ENCODE assay signal across 8 cellular contexts in the genomic region with DNA sequence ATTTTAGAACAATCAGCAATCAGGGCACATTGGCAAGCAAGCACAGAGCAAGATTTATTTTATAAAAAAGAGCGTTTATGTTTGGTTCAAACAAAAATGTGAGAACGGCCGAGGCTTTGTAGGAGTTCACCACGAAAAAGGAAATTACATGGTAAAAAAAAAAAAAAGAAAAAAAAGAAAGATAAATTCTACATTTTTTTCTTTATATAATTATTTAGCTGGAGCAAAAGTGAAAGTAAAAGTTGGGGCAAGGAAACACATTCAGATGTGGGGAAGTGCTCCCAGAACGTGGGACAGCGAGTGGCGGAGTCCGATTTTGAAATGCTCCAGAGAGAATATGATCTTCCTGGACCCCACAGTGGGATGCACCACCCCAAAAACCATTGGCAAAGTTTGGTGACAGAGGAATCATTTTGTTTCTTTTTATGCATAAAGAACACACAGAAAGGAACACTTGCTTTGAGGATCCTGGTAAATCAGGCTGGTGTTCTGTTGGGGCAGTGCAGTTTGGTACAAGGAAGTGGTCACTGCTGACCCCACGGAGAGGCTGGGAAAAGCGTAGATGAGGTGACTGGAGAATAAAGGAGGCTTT. TPM values are rescaled to one million over a fixed set of nuclear protein-coding genes. Genes with fewer than 3 reads are reported as not detected.
DNase-seq lines count a peak whose midpoint lies in the region; ATAC-seq and TF ChIP-seq lines count a peak whose summit lies in the region.

No MANE protein-coding gene starts in this region.

- H3K36me3 Mint-ChIP-seq in GM23338 (ENCODE audit: low read depth) (peaks cover 11% of the 10 kb centered on the region), T-cell (peaks cover 19% of the 10 kb centered on the region)

- peak overlapping the region; percentile 76 for H3K4me3 Mint-ChIP-seq in GM23338
- H3K4me3 Mint-ChIP-seq in T-cell: peak overlapping the region; percentile 97 to 99 (median 99)

- no peaks in the 10 kb centered on the region for H4K20me1 ChIP-seq in GM23338 (replicated peaks; ENCODE audit: insufficient read depth)
- H4K20me1 ChIP-seq in fibroblast of lung (ENCODE audit: control insufficient read depth, extremely low read depth, insufficient read depth, low read length): no peaks in the 10 kb centered on the region

- H3K4me3 ChIP-seq in GM23338 (peak overlapping the region; percentile 54), fibroblast of lung (replicated peaks in 1 of 4; ENCODE audit: control extremely low read depth in 1 of 4, insufficient read depth in 1 of 4, low read depth in 3 of 4, low read length in 4 of 4) (peak overlapping the region; percentile 5 to 68 (median 48)), parathyroid adenoma (ENCODE audit: low read depth, low read length) (peak overlapping the region; percentile 73)

- H3K4me2 ChIP-seq in GM23338: peak overlapping the region; percentile 74
- H3K4me2 ChIP-seq in fibroblast of lung (ENCODE audit: extremely low read depth, insufficient read depth, low read length): peak overlapping the region; percentile 90
- H3K4me2 ChIP-seq in parathyroid adenoma (ENCODE audit: low read length): peak overlapping the region; percentile 82

- H3K27ac Mint-ChIP-seq in GM23338: peak overlapping the region; percentile 91
- peak overlapping the region; percentile 98 to 100 for H3K27ac Mint-ChIP-seq in T-cell

- H3K36me3 ChIP-seq in GM23338 (ENCODE audit: insufficient read depth) (no peaks in the 10 kb centered on the region), fibroblast of lung (ENCODE audit: control insufficient read depth, insufficient read depth, low read length) (no peaks in the 10 kb centered on the region), parathyroid adenoma (ENCODE audit: control insufficient read depth, insufficient read depth, low read length) (no peaks in the 10 kb centered on the region)

- H3K79me2 ChIP-seq in GM23338 (replicated peaks; ENCODE audit: insufficient read depth) (peaks cover 32% of the 10 kb centered on the region), fibroblast of lung (ENCODE audit: control insufficient read depth, insufficient read depth, low read length) (no peaks in the 10 kb centered on the region), parathyroid adenoma (peaks cover 4% of the 10 kb centered on the region)

- H3K9me3 Mint-ChIP-seq in GM23338 (peaks cover 11% of the 10 kb centered on the region), T-cell (no peaks in the 10 kb centered on the region)

- H3K9me3 ChIP-seq in fibroblast of lung (ENCODE audit: control insufficient read depth, insufficient read depth, low read depth, low read length) (no peaks in the 10 kb centered on the region), parathyroid adenoma (ENCODE audit: control insufficient read depth, low read length) (no peaks in the 10 kb centered on the region)

- H3K9ac ChIP-seq in fibroblast of lung (ENCODE audit: insufficient read depth, low read length): peak overlapping the region; percentile 42
- H3K9ac ChIP-seq in parathyroid adenoma: peak overlapping the region; percentile 43

- ATAC-seq in GM23338 (no peak), T-cell (replicated peaks in 1 of 4) (peak in 1 of 4 experiments; percentile 32), HG03139 (IDR thresholded peaks at IDR 0.05; ENCODE audit: unreplicated experiment) (no peak)

- DNase-seq in GM23338 (ENCODE audit: low spot score) (no peak), T-cell (peak in 4 of 34 experiments; percentile 12 to 28 (median 20)), fibroblast of lung (ENCODE audit: low read depth in 2 of 2) (peak in 1 of 2 donors; percentile 58), NCI-H2029 (lab: John Stamatoyannopoulos, UW) (no peak), mesenteric fat pad (ENCODE audit: low spot score) (no peak), putamen (ENCODE audit: low spot score) (no peak)

- H3K27me3 Mint-ChIP-seq in GM23338 (ENCODE audit: insufficient read depth, low read depth, poor library complexity): peaks cover 2% of the 10 kb centered on the region
- H3K27me3 Mint-ChIP-seq in T-cell: no peaks in the 10 kb centered on the region

- H3K4me1 Mint-ChIP-seq in GM23338 (peaks cover 13% of the 10 kb centered on the region), T-cell (peaks cover 42 to 49% (median 45%) of the 10 kb centered on the region in 3 donors)

- POLR2A ChIA-PET in T-cell (lab: Charles Lee): interaction anchor here (0.6 to 1.5 kb wide), 11 partner anchors 9 to 684 kb away, joined by 3 to 56 read pairs (median 4); no protein-coding TSS in a partner anchor

- H2AFZ ChIP-seq in GM23338: no peak overlapping the region
- peak overlapping the region; percentile 99 for H2AFZ ChIP-seq in fibroblast of lung (ENCODE audit: low read length)
- H2AFZ ChIP-seq in parathyroid adenoma: peak overlapping the region; percentile 83

- H3K27me3 ChIP-seq in GM23338 (ENCODE audit: insufficient read depth) (no peaks in the 10 kb centered on the region), fibroblast of lung (ENCODE audit: control insufficient read depth, insufficient read depth, low read length) (no peaks in the 10 kb centered on the region), parathyroid adenoma (ENCODE audit: control insufficient read depth, insufficient read depth, low read length) (no peaks in the 10 kb centered on the region)

- peaks cover 3% of the 10 kb centered on the region; the same call in 1 of the 2 replicates for H3K9me2 ChIP-seq in GM23338 (ENCODE audit: insufficient read depth)

- H3F3A ChIP-seq in GM23338 (replicated peaks; ENCODE audit: low read depth): no peaks in the 10 kb centered on the region

- H3K27ac ChIP-seq in GM23338 (ENCODE audit: low read depth): peak overlapping the region; percentile 70
- peak overlapping the region; percentile 5 for H3K27ac ChIP-seq in fibroblast of lung (ENCODE audit: insufficient read depth, low read length)
- H3K27ac ChIP-seq in parathyroid adenoma: peak overlapping the region; percentile 85

- H3K4me1 ChIP-seq in GM23338 (ENCODE audit: insufficient read depth) (peaks cover 17% of the 10 kb centered on the region), fibroblast of lung (ENCODE audit: control insufficient read depth, extremely low read depth, insufficient read depth, low read length) (peaks cover 2% of the 10 kb centered on the region), parathyroid adenoma (no peaks in the 10 kb centered on the region)

- CTCF ChIA-PET in T-cell (lab: Charles Lee): interaction anchor here (0.6 to 4.0 kb wide), 6 partner anchors 8 to 416 kb away, joined by 3 to 43 read pairs (median 4); no protein-coding TSS in a partner anchor

- TF ChIP-seq CTCF in GM23338 (conservative IDR thresholded peaks at IDR 0.05; ENCODE audit: low read depth in 2 of 2) (no peak), fibroblast of lung (conservative IDR thresholded peaks at IDR 0.05 in 1 of 2, IDR thresholded peaks at IDR 0.05 in 1 of 2; ENCODE audit: low read depth in 1 of 2, low read length in 2 of 2) (no peak), parathyroid adenoma (IDR thresholded peaks at IDR 0.05) (no peak)

TF ChIP-seq in GM23338, 12 proteins besides CTCF, POLR2A, EP300 and RAD21 (continues in another document):
- TF ChIP-seq ZNF114 (CRISPR knock-in tag; IDR thresholded peaks at IDR 0.05) (no peak), EZH2 (IDR thresholded peaks at IDR 0.05; ENCODE audit: low read depth, unreplicated experiment) (no peak), POLR2AphosphoS5 (IDR thresholded peaks at IDR 0.05; ENCODE audit: low read depth) (no peak), NANOG (IDR thresholded peaks at IDR 0.05; ENCODE audit: borderline replicate concordance) (no peak), STAT1 (IDR thresholded peaks at IDR 0.05; ENCODE audit: unreplicated experiment) (no peak), ZNF331 (CRISPR knock-in tag; IDR thresholded peaks at IDR 0.05; ENCODE audit: low read depth) (no peak)
- TF ChIP-seq, protein P1, sequence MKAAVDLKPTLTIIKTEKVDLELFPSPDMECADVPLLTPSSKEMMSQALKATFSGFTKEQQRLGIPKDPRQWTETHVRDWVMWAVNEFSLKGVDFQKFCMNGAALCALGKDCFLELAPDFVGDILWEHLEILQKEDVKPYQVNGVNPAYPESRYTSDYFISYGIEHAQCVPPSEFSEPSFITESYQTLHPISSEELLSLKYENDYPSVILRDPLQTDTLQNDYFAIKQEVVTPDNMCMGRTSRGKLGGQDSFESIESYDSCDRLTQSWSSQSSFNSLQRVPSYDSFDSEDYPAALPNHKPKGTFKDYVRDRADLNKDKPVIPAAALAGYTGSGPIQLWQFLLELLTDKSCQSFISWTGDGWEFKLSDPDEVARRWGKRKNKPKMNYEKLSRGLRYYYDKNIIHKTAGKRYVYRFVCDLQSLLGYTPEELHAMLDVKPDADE (IDR thresholded peaks at IDR 0.05): no peak

RNA-seq across cellular contexts. Expression of a gene that starts 16.3 kb away (rescaled TPM):
- 236 and 244 TPM in 2 replicates for total RNA-seq in GM23338 (2014; rRNA removed; shearing (Covaris generic))
- polyA plus RNA-seq in GM23338 (2016; fragmentation: Nextera tagmentation; extraction: Ambion mirVana) (437 and 522 TPM in 2 replicates), fibroblast of lung (259 and 277 TPM in 2 replicates)
- total RNA-seq in T-cell (100 to 1,000 TPM; 125 to 138 (median 137) TPM), fibroblast of lung (152 and 154 TPM in 2 replicates), mesenteric fat pad (171 TPM)
- 229 and 268 TPM in 2 replicates for polyA plus RNA-seq in fibroblast of lung (2012)
- polyA minus RNA-seq in fibroblast of lung (ENCODE audit: low replicate concordance): 47.5 and 52.2 TPM in 2 replicates

Comparison
In these comparisons a context has a peak if more than half of its experiments do, and no peak if none do; other contexts are left out.
1. H3K27ac ChIP-seq: peak in every context shown above with its lines; median percentile 85 in parathyroid adenoma; 70 in GM23338; 5 in fibroblast of lung.